33 cellular contexts compared by ENCODE assay signal in the genomic region with DNA sequence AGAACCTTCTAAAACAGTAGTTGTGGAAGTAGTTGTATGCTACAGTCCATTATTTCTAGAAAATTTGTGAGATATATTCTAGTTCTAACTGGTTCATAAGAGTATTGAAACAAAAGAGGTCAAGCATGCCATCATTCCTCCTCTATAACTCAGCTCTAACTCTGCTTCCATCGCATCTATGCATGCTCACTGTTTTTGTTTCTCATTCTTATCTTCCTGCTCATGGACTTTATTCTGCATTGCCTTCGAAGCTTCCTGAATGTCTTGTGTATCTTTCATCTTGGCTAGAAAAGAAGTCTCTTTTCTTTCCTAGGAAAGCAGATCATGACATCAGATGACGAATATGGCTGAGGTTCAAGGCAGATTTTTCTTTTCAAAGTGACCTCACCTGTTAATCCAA. TPM values are rescaled to one million over a fixed set of nuclear protein-coding genes. Genes with fewer than 3 reads are reported as not detected.
A peak's percentile ranks its signal among the peaks of the same experiment; 100 is the strongest.
DNase-seq lines count a peak whose midpoint lies in the region; TF ChIP-seq lines count a peak whose summit lies in the region.
"Had no signal": no experiment of that assay in that cellular context is flagged by ENCODE, and none has a peak within 500 bp of the region (broad histone marks: within the 10 kb centered on the region; RNA-seq: fewer than 3 reads in every experiment).

No MANE protein-coding gene starts in this region.

- H3K27me3 Mint-ChIP-seq in progenitor cell of endocrine pancreas, result no peaks in the 10 kb centered on the region
- H3K27me3 Mint-ChIP-seq: stimulated activated naive CD8-positive, alpha-beta T cell treated with anti-CD3 and anti-CD28 coated beads, Interleukin-15, amount 100 ng/mL, for 72 hours had no signal

- H3K4me1 Mint-ChIP-seq in progenitor cell of endocrine pancreas (ENCODE audit: low read depth), result peaks cover 2% of the 10 kb centered on the region
- H3K4me1 Mint-ChIP-seq: stimulated activated naive CD8-positive, alpha-beta T cell treated with anti-CD3 and anti-CD28 coated beads, Interleukin-15, amount 100 ng/mL, for 72 hours had no signal

- DNase-seq in AG04449 (ENCODE audit: low read depth, low spot score) (peak; percentile 79), GM04503 (ENCODE audit: low read depth) (peak; percentile 22), astrocyte of the spinal cord (ENCODE audit: low read depth, low spot score) (peak; percentile 65), iris pigment epithelial cell (ENCODE audit: low read depth) (peak; percentile 75), progenitor cell of endocrine pancreas (ENCODE audit: low spot score, unreplicated experiment) (no peak), NCI-H187 (lab: John Stamatoyannopoulos, UW) (no peak), NCI-H2081 treated with DMSO at 0.1 percent for 48 hours (lab: John Stamatoyannopoulos, UW) (no peak), DMS79 treated with DMSO at 0.1 percent for 48 hours (lab: John Stamatoyannopoulos, UW) (no peak)
- DNase-seq: activated CD4-positive, alpha-beta T cell treated with anti-CD3 and anti-CD28 coated beads, Interleukin-2, amount 50 U/mL, for 48 hours; activated naive CD4-positive, alpha-beta T cell treated with Interleukin-2 at 50 U/mL for 16 hours; adrenal gland; C1 segment of cervical spinal cord; colonic mucosa; COR-L47; DMS79; effector memory CD4-positive, alpha-beta T cell; gastrocnemius medialis; left ventricle myocardium superior; NCI-H1105 treated with DMSO at 0.1 percent for 48 hours; NCI-H2081; NCI-H345; NCI-H748 treated with DMSO at 0.1 percent for 48 hours; psoas muscle; SJCRH30; stimulated activated CD8-positive, alpha-beta memory T cell treated with anti-CD3 and anti-CD28 coated beads, Interleukin-4, amount 100 ng/mL, for 48 hours; stimulated activated naive CD8-positive, alpha-beta T cell treated with anti-CD3 and anti-CD28 coated beads, Interleukin-15, amount 100 ng/mL, for 72 hours had no signal

- no peaks in the 10 kb centered on the region for H3K36me3 Mint-ChIP-seq in progenitor cell of endocrine pancreas (ENCODE audit: insufficient read depth)

- CTCF ChIA-PET in AG04449 (lab: Yijun Ruan, JAX), result interaction anchor here (1.6 to 2.6 kb wide), 2 partner anchors 114 to 116 kb away, joined by 4 to 8 read pairs; no protein-coding TSS in a partner anchor

- H3K27ac Mint-ChIP-seq in progenitor cell of endocrine pancreas, result no peak overlapping the region

- H3K4me3 ChIP-seq in AG04449 (ENCODE audit: low read depth, low read length), result no peak overlapping the region
- H3K4me3 ChIP-seq in astrocyte of the spinal cord (ENCODE audit: low read depth, low read length), result no peak overlapping the region
- H3K4me3 ChIP-seq: adrenal gland, colonic mucosa, gastrocnemius medialis, GM12878, psoas muscle, SJCRH30, skin epidermis, thyroid gland had no signal

- POLR2A ChIA-PET in AG04449 (lab: Yijun Ruan, JAX), result interaction anchor here (0.7 kb wide), 1 partner anchor 465 kb away, joined by 3 read pairs; no protein-coding TSS in a partner anchor

- in situ Hi-C loops in astrocyte of the spinal cord (cut with HindIII; ENCODE audit: low sequenced_read_pairs), result no loop called here

- H3K4me3 Mint-ChIP-seq in progenitor cell of endocrine pancreas (ENCODE audit: low read depth), result no peak overlapping the region
- H3K4me3 Mint-ChIP-seq: stimulated activated naive CD8-positive, alpha-beta T cell treated with anti-CD3 and anti-CD28 coated beads, Interleukin-15, amount 100 ng/mL, for 72 hours had no signal

- H3K9me3 Mint-ChIP-seq in progenitor cell of endocrine pancreas (ENCODE audit: low read depth), result peaks cover 4% of the 10 kb centered on the region
- H3K9me3 Mint-ChIP-seq: stimulated activated naive CD8-positive, alpha-beta T cell treated with anti-CD3 and anti-CD28 coated beads, Interleukin-15, amount 100 ng/mL, for 72 hours had no signal

- no peak for TF ChIP-seq CTCF in AG04449 (IDR thresholded peaks at IDR 0.05; ENCODE audit: insufficient read depth, low read length, missing control alignments)
- TF ChIP-seq CTCF in astrocyte of the spinal cord (IDR thresholded peaks at IDR 0.05; ENCODE audit: low read depth, low read length), result no peak
- TF ChIP-seq CTCF in progenitor cell of endocrine pancreas (IDR thresholded peaks at IDR 0.05; ENCODE audit: unreplicated experiment), result no peak

RNA-seq across cellular contexts. Expression of a gene that starts 0.4 kb away (rescaled TPM):
- not detected in 2 replicates for total RNA-seq in progenitor cell of endocrine pancreas
- total RNA-seq: colonic mucosa; epithelial cell of proximal tubule; gastrocnemius medialis; GM12878; H1; left ventricle myocardium superior; MCF 10A; psoas muscle; SJCRH30; T-helper 1 cell treated with Interleukin-12 subunit alpha and Interleukin-12 subunit beta and Interleukin-4 antibody, amounts not matched to agents 30 ng/mL and 1 ng/mL, for 36 hours had no signal

Comparison
In these comparisons a context has a peak if more than half of its experiments do, and no peak if none do; other contexts are left out.
1. DNase-seq: peak in AG04449 (single experiment), GM04503 (single experiment), astrocyte of the spinal cord (single experiment) and iris pigment epithelial cell (single experiment); none in progenitor cell of endocrine pancreas (single experiment), NCI-H187 (0 of 2), NCI-H2081 treated with DMSO at 0.1 percent for 48 hours (single experiment) and DMS79 treated with DMSO at 0.1 percent for 48 hours (single experiment).